ENCODE assay signal across 8 cellular contexts in genomic region chr6:5132741-5133140, GRCh38. TPM values are rescaled to one million over a fixed set of nuclear protein-coding genes. Genes with fewer than 3 reads are reported as not detected.
DNase-seq lines count a peak whose midpoint lies in the region; ATAC-seq and TF ChIP-seq lines count a peak whose summit lies in the region.

No MANE protein-coding gene starts in this region.

- no peak for TF ChIP-seq CTCF in left lung (IDR thresholded peaks at IDR 0.05)
- no peak for TF ChIP-seq CTCF in vagina (IDR thresholded peaks at IDR 0.05)

- H3K4me1 ChIP-seq in left lung: peaks cover 0 to 11% of the 10 kb centered on the region in 2 donors
- H3K4me1 ChIP-seq in vagina: no peaks in the 10 kb centered on the region

- intact Hi-C loops in left lung (cut with DNase I): no loop called here
- intact Hi-C loops in vagina (cut with DNase I): no loop called here

- peak; percentile 88 for ATAC-seq in GM18868 (IDR thresholded peaks at IDR 0.05; ENCODE audit: unreplicated experiment)
- ATAC-seq in HG03064 (IDR thresholded peaks at IDR 0.05; ENCODE audit: low read depth, unreplicated experiment): peak; percentile 88
- peak; percentile 90 for ATAC-seq in left lung

- H3K9me3 ChIP-seq in left lung (no peaks in the 10 kb centered on the region), vagina (no peaks in the 10 kb centered on the region), MG63 (no peaks in the 10 kb centered on the region)

- H3K4me3 ChIP-seq in left lung: no peak overlapping the region
- H3K4me3 ChIP-seq in vagina: peak overlapping the region in 1 of 2 donors; percentile 29
- no peak overlapping the region for H3K4me3 ChIP-seq in MG63

- no peaks in the 10 kb centered on the region for H3K27me3 ChIP-seq in left lung
- no peaks in the 10 kb centered on the region for H3K27me3 ChIP-seq in vagina
- H3K27me3 ChIP-seq in MG63: no peaks in the 10 kb centered on the region

- TF ChIP-seq POLR2A in vagina (IDR thresholded peaks at IDR 0.05): no peak

- H3K36me3 ChIP-seq in left lung (no peaks in the 10 kb centered on the region), vagina (no peaks in the 10 kb centered on the region), MG63 (no peaks in the 10 kb centered on the region)

- peak overlapping the region; percentile 16 to 50 for H3K27ac ChIP-seq in left lung
- H3K27ac ChIP-seq in vagina: peak overlapping the region; percentile 27

- DNase-seq in astrocyte of the hippocampus (ENCODE audit: low read depth, low spot score) (peak; percentile 66), left lung (peak in 1 of 2 donors; percentile 64), vagina (ENCODE audit: extremely low spot score in 2 of 2) (peak in 1 of 2 donors; percentile 72), NCI-H510A (lab: John Stamatoyannopoulos, UW) (no peak), MG63 (no peak), NCI-H748 (lab: John Stamatoyannopoulos, UW; ENCODE audit: unreplicated experiment) (no peak)

RNA-seq across cellular contexts. Expression of gene PPP1R3G, which starts 47.6 kb away (rescaled TPM):
- total RNA-seq in left lung (under 1 TPM; 0.17 to 0.26 TPM), vagina (4.4 TPM)
- 0.16 TPM in 1 of 2 replicates, not detected in the other for total RNA-seq in MG63 (2014; rRNA removed; shearing (Covaris generic); ENCODE audit: low replicate concordance)
